ENCODE assay signal across 21 cellular contexts in genomic region chr2:73368781-73369180, GRCh38. TPM values are rescaled to one million over a fixed set of nuclear protein-coding genes. Genes with fewer than 3 reads are reported as not detected.
DNase-seq lines count a peak whose midpoint lies in the region; ATAC-seq, FAIRE-seq and TF ChIP-seq lines count a peak whose summit lies in the region.
"Had no signal": no experiment of that assay in that cellular context is flagged by ENCODE, and none has a peak within 500 bp of the region (broad histone marks: within the 10 kb centered on the region; RNA-seq: fewer than 3 reads in every experiment).

No MANE protein-coding gene starts in this region.

- FAIRE-seq in A549 (lab: Jason Lieb, UNC): no peak
- FAIRE-seq: GM12892, GM18507, HepG2 had no signal

- no peaks in the 10 kb centered on the region for H3K4me1 ChIP-seq in A549
- H3K4me1 ChIP-seq: BLaER1 had no signal

- H3K27me3 ChIP-seq in H7 (ENCODE audit: control insufficient read depth, insufficient read depth, low read length): no peaks in the 10 kb centered on the region; the same call in 1 of the 2 replicates
- H3K27me3 ChIP-seq: BLaER1 had no signal

- 48% methylated on average over 2 of the region's 2 CpGs for WGBS in A549 (ENCODE audit: missing lambda C conversion rate)

- POLR2A ChIA-PET in A549 (lab: Yijun Ruan, JAX): no interaction called here

- TF ChIP-seq EP300 in A549 (IDR thresholded peaks at IDR 0.05): no peak

- no peaks in the 10 kb centered on the region for H3K36me3 ChIP-seq in H7 (replicated peaks; ENCODE audit: control insufficient read depth, insufficient read depth, low read length)
- H3K36me3 ChIP-seq: BLaER1 had no signal

- H3K27ac ChIP-seq in A549: no peak overlapping the region
- H3K27ac ChIP-seq: BLaER1, GM23248 had no signal

- TF ChIP-seq RAD21 in A549 (conservative IDR thresholded peaks at IDR 0.05 in 1 of 2, IDR thresholded peaks at IDR 0.05 in 1 of 2): no peak

- H3K9me3 ChIP-seq in A549: 0 out of 3 replicates have a peak, but pooled peaks cover 4% of the 10 kb centered on the region
- H3K9me3 ChIP-seq: BLaER1 had no signal

- CTCF ChIA-PET in A549 (lab: Yijun Ruan, JAX): interaction anchor here (1.2 to 1.3 kb wide), 2 partner anchors 30 to 78 kb away, joined by 3 to 6 read pairs; no protein-coding TSS in a partner anchor

- TF ChIP-seq CTCF in A549 (IDR thresholded peaks at IDR 0.05) (no peak), NB4 (IDR thresholded peaks at IDR 0.05; ENCODE audit: low read depth, low read length) (no peak), choroid plexus epithelial cell (conservative IDR thresholded peaks at IDR 0.05; ENCODE audit: low read depth, low read length) (no peak)

- no peak for ATAC-seq in A549
- ATAC-seq: HCT116, HepG2 had no signal

- DNase-seq in SIG-M5 treated with dmso at 0.1 percent for 504 hours (lab: John Stamatoyannopoulos, UW; ENCODE audit: unreplicated experiment): peak; percentile 41
- DNase-seq in SIG-M5 (lab: John Stamatoyannopoulos, UW): no peak
- DNase-seq in A549 (ENCODE audit: low read depth in 1 of 2, low spot score in 1 of 2): no peak
- peak; percentile 19 for DNase-seq in NB4 (ENCODE audit: low read depth)
- DNase-seq in choroid plexus epithelial cell (ENCODE audit: low read depth): peak; percentile 2
- DNase-seq in H7: no peak
- no peak for DNase-seq in HCEC 1CT
- DNase-seq in SKM-1 treated with dmso at 0.1 percent for 144 hours (lab: John Stamatoyannopoulos, UW; ENCODE audit: unreplicated experiment): no peak
- DNase-seq: 8988T; ACHN; CD4-positive, alpha-beta memory T cell; DMS153; DMS79; GDM1; GM23248; HFFc6 had no signal

- H3K4me3 ChIP-seq in A549 (no peak overlapping the region), NB4 (ENCODE audit: low read depth, low read length) (no peak overlapping the region), choroid plexus epithelial cell (ENCODE audit: low read depth, low read length) (no peak overlapping the region), H7 (ENCODE audit: insufficient read depth, low read depth, low read length) (no peak overlapping the region)
- H3K4me3 ChIP-seq: BLaER1, GM23248 had no signal

- no peak overlapping the region for H3K4me2 ChIP-seq in A549
- H3K4me2 ChIP-seq: BLaER1 had no signal

- TF ChIP-seq POLR2A in A549 (IDR thresholded peaks at IDR 0.05; ENCODE audit: low read length) (no peak), NB4 (IDR thresholded peaks at IDR 0.05; ENCODE audit: extremely low read depth, insufficient read length) (no peak)

TF ChIP-seq in A549, 52 proteins besides CTCF, POLR2A, EP300 and RAD21:
- no peak for TF ChIP-seq CHD4 (IDR thresholded peaks at IDR 0.05; ENCODE audit: borderline replicate concordance)
- peak; percentile 38 for TF ChIP-seq MAFK (IDR thresholded peaks at IDR 0.05; ENCODE audit: partially characterized antibody)

RNA-seq across cellular contexts. Expression of gene ALMS1, which starts 16.9 kb away (rescaled TPM):
- polyA plus RNA-seq in A549 (2011; rRNA removed): 12.2 and 13.5 TPM in 2 replicates
- polyA plus RNA-seq in A549 (2012; cell fraction: cytosol; rRNA removed): 4.2 and 5.4 TPM in 2 replicates
- polyA plus RNA-seq in A549 (2012; cell fraction: nucleus; rRNA removed): 8.7 and 9.0 TPM in 2 replicates
- polyA plus RNA-seq in A549 (2017; fragmentation: RNase III; extraction: RNeasy Plus Mini Kit Qiagen cat#74134 plus additional on column Dnase treatment): 5.2 to 6.0 TPM (median 5.4 TPM) in 3 replicates
- polyA minus RNA-seq in A549 (2011; rRNA and poly(A)+ RNA removed): 31.6 and 33.1 TPM in 2 replicates
- 29.7 and 34.1 TPM in 2 replicates for total RNA-seq in H7 (2014; rRNA removed; shearing (Covaris generic))

Comparison
In these comparisons a context has a peak if more than half of its experiments do, and no peak if none do; other contexts are left out.
1. DNase-seq: peak in SIG-M5 treated with dmso at 0.1 percent for 504 hours (single experiment), NB4 (single experiment) and choroid plexus epithelial cell (single experiment); none in SIG-M5 (single experiment), A549 (0 of 2), H7 (single experiment), HCEC 1CT (single experiment) and SKM-1 treated with dmso at 0.1 percent for 144 hours (single experiment).